In the genomic region with DNA sequence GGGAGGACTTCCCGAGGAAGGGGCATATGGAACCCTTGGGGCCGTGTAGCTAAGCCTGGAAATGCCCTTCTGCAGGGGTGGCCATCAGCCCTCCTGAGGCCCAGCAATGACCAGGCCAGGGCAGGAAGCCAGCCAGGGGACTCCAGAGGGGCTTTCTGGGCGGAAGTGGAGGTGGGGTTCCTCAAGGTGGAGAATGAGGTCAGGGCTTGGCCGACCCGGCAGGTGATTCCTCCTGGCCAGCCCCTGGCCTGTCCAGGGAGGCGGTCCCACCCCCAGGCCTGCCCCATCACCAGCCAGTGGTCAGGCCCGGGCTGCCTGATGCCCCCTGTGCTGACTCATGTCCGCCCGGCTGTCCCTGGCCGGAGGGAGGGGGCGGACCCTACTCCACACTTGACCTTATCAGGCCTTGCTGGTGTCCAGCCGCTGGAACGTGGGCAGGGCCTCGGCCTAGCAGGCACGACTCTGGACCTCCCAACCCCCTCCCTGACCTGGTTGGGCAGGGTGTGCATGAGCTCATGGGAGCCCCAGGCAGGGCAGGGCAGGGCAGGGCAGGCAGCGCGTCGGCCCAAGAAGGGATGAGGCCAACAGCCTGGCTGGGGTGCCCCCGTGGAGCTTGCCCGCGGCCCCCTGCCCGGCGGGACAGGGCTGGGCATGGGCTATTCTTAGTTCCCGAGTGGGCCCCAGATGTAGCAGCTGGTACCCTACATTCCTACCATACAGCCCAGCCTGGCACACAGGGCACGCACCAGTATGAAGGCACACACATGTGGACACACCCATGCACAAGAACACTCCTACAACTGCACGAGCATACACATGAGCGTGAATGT, we compare ENCODE assay signal across 1 cellular context.
TF ChIP-seq lines count a peak whose summit lies in the region.

No MANE protein-coding gene starts in this region.

TF ChIP-seq in HepG2, 621 proteins besides CTCF, POLR2A, EP300 and RAD21 (continued from another document and continues in another):
- TF ChIP-seq, protein P1, sequence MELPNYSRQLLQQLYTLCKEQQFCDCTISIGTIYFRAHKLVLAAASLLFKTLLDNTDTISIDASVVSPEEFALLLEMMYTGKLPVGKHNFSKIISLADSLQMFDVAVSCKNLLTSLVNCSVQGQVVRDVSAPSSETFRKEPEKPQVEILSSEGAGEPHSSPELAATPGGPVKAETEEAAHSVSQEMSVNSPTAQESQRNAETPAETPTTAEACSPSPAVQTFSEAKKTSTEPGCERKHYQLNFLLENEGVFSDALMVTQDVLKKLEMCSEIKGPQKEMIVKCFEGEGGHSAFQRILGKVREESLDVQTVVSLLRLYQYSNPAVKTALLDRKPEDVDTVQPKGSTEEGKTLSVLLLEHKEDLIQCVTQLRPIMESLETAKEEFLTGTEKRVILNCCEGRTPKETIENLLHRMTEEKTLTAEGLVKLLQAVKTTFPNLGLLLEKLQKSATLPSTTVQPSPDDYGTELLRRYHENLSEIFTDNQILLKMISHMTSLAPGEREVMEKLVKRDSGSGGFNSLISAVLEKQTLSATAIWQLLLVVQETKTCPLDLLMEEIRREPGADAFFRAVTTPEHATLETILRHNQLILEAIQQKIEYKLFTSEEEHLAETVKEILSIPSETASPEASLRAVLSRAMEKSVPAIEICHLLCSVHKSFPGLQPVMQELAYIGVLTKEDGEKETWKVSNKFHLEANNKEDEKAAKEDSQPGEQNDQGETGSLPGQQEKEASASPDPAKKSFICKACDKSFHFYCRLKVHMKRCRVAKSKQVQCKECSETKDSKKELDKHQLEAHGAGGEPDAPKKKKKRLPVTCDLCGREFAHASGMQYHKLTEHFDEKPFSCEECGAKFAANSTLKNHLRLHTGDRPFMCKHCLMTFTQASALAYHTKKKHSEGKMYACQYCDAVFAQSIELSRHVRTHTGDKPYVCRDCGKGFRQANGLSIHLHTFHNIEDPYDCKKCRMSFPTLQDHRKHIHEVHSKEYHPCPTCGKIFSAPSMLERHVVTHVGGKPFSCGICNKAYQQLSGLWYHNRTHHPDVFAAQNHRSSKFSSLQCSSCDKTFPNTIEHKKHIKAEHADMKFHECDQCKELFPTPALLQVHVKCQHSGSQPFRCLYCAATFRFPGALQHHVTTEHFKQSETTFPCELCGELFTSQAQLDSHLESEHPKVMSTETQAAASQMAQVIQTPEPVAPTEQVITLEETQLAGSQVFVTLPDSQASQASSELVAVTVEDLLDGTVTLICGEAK (IDR thresholded peaks at IDR 0.05) = no peak
- TF ChIP-seq, protein P1 (CRISPR knock-in tag; IDR thresholded peaks at IDR 0.05) = peak; percentile 18; the same call in 1 of the 2 replicates
- TF ChIP-seq RELA (CRISPR knock-in tag; IDR thresholded peaks at IDR 0.05) (no peak), JUN (CRISPR knock-in tag; IDR thresholded peaks at IDR 0.05) (peak; percentile 94), NBN (conservative IDR thresholded peaks at IDR 0.05) (no peak), ZNF501 (CRISPR knock-in tag; IDR thresholded peaks at IDR 0.05) (peak; percentile 22; the same call in 1 of the 2 replicates), ZMYM3 (CRISPR knock-in tag; IDR thresholded peaks at IDR 0.05) (peak; percentile 93), ZNF510 (CRISPR knock-in tag; IDR thresholded peaks at IDR 0.05; ENCODE audit: low read depth) (peak; percentile 36; the same call in 1 of the 2 replicates), ZNF788 (CRISPR knock-in tag; IDR thresholded peaks at IDR 0.05; ENCODE audit: borderline replicate concordance) (peak; percentile 90; the same call in 1 of the 2 replicates), ZNF816 (CRISPR knock-in tag; IDR thresholded peaks at IDR 0.05; ENCODE audit: borderline replicate concordance) (peak; percentile 78; the same call in 1 of the 2 replicates), ZNF549 (CRISPR knock-in tag; IDR thresholded peaks at IDR 0.05) (no peak), RBM39 (IDR thresholded peaks at IDR 0.05; ENCODE audit: low read depth, low read length, poor library complexity, severe bottlenecking) (no peak), SKI (IDR thresholded peaks at IDR 0.05; ENCODE audit: partially characterized antibody) (peak; percentile 77), MTF2 (CRISPR knock-in tag; IDR thresholded peaks at IDR 0.05; ENCODE audit: borderline replicate concordance) (no peak), SOX6 (IDR thresholded peaks at IDR 0.05) (no peak), SOX6 (CRISPR knock-in tag; IDR thresholded peaks at IDR 0.05) (peak; percentile 85), HOXA3 (CRISPR knock-in tag; IDR thresholded peaks at IDR 0.05) (peak; percentile 76), ZNF83 (CRISPR knock-in tag; IDR thresholded peaks at IDR 0.05; ENCODE audit: borderline replicate concordance) (no peak), ZNF558 (CRISPR knock-in tag; IDR thresholded peaks at IDR 0.05; ENCODE audit: borderline replicate concordance) (no peak), RCOR2 (CRISPR knock-in tag; IDR thresholded peaks at IDR 0.05) (0 out of 2 replicates have a peak, but pooled peaks have one; percentile 19), PHF5A (CRISPR knock-in tag; IDR thresholded peaks at IDR 0.05; ENCODE audit: low read depth, unreplicated experiment) (peak; percentile 69), MIXL1 (CRISPR knock-in tag; IDR thresholded peaks at IDR 0.05) (peak; percentile 78), RFX5 (IDR thresholded peaks at IDR 0.05; ENCODE audit: low read depth, low read length) (no peak), ZFP82 (CRISPR knock-in tag; IDR thresholded peaks at IDR 0.05; ENCODE audit: borderline replicate concordance) (0 out of 2 replicates have a peak, but pooled peaks have one; percentile 34), SOX5 (CRISPR knock-in tag; IDR thresholded peaks at IDR 0.05; ENCODE audit: borderline replicate concordance) (peak; percentile 82; the same call in 1 of the 2 replicates), SALL1 (CRISPR knock-in tag; IDR thresholded peaks at IDR 0.05) (peak; percentile 74; the same call in 1 of the 2 replicates), HDAC1 (CRISPR knock-in tag; IDR thresholded peaks at IDR 0.05) (peak; percentile 98), KMT2B (CRISPR knock-in tag; IDR thresholded peaks at IDR 0.05) (peak; percentile 62; the same call in 1 of the 2 replicates), ZNF616 (CRISPR knock-in tag; IDR thresholded peaks at IDR 0.05; ENCODE audit: low read depth) (no peak), NONO (IDR thresholded peaks at IDR 0.05) (no peak), NONO (CRISPR knock-in tag; conservative IDR thresholded peaks at IDR 0.05) (0 out of 2 replicates have a peak, but pooled peaks have one; percentile 26), CC2D1A (CRISPR knock-in tag; IDR thresholded peaks at IDR 0.05) (no peak), ZNF335 (CRISPR knock-in tag; IDR thresholded peaks at IDR 0.05) (0 out of 2 replicates have a peak, but pooled peaks have one; percentile 66), CREM (IDR thresholded peaks at IDR 0.05) (0 out of 2 replicates have a peak, but pooled peaks have one; percentile 23), CREM (CRISPR knock-in tag; IDR thresholded peaks at IDR 0.05) (no peak), RBFOX2 (IDR thresholded peaks at IDR 0.05; ENCODE audit: low read depth, low read length) (peak; percentile 40; the same call in 1 of the 2 replicates), PCBP1 (IDR thresholded peaks at IDR 0.05; ENCODE audit: borderline replicate concordance, low read depth, low read length) (0 out of 2 replicates have a peak, but pooled peaks have one; percentile 27), HNRNPUL1 (IDR thresholded peaks at IDR 0.05; ENCODE audit: low read depth, low read length) (no peak), NR2C2 (CRISPR knock-in tag; IDR thresholded peaks at IDR 0.05; ENCODE audit: borderline replicate concordance) (peak; percentile 79), RAD51 (IDR thresholded peaks at IDR 0.05; ENCODE audit: borderline replicate concordance) (no peak), ZNF709 (CRISPR knock-in tag; IDR thresholded peaks at IDR 0.05) (peak; percentile 31; the same call in 1 of the 2 replicates), TOPORS (CRISPR knock-in tag; IDR thresholded peaks at IDR 0.05) (peak; percentile 36; the same call in 1 of the 2 replicates), THAP11 (CRISPR knock-in tag; IDR thresholded peaks at IDR 0.05) (peak; percentile 75)
- TF ChIP-seq, protein P2, sequence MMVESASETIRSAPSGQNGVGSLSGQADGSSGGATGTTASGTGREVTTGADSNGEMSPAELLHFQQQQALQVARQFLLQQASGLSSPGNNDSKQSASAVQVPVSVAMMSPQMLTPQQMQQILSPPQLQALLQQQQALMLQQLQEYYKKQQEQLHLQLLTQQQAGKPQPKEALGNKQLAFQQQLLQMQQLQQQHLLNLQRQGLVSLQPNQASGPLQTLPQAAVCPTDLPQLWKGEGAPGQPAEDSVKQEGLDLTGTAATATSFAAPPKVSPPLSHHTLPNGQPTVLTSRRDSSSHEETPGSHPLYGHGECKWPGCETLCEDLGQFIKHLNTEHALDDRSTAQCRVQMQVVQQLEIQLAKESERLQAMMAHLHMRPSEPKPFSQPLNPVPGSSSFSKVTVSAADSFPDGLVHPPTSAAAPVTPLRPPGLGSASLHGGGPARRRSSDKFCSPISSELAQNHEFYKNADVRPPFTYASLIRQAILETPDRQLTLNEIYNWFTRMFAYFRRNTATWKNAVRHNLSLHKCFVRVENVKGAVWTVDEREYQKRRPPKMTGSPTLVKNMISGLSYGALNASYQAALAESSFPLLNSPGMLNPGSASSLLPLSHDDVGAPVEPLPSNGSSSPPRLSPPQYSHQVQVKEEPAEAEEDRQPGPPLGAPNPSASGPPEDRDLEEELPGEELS (CRISPR knock-in tag; IDR thresholded peaks at IDR 0.05) = peak; percentile 67; the same call in 1 of the 2 replicates
- TF ChIP-seq, protein P3, sequence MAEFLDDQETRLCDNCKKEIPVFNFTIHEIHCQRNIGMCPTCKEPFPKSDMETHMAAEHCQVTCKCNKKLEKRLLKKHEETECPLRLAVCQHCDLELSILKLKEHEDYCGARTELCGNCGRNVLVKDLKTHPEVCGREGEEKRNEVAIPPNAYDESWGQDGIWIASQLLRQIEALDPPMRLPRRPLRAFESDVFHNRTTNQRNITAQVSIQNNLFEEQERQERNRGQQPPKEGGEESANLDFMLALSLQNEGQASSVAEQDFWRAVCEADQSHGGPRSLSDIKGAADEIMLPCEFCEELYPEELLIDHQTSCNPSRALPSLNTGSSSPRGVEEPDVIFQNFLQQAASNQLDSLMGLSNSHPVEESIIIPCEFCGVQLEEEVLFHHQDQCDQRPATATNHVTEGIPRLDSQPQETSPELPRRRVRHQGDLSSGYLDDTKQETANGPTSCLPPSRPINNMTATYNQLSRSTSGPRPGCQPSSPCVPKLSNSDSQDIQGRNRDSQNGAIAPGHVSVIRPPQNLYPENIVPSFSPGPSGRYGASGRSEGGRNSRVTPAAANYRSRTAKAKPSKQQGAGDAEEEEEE (CRISPR knock-in tag; IDR thresholded peaks at IDR 0.05; ENCODE audit: borderline replicate concordance) = peak; percentile 94; the same call in 1 of the 2 replicates
- TF ChIP-seq, protein P4, sequence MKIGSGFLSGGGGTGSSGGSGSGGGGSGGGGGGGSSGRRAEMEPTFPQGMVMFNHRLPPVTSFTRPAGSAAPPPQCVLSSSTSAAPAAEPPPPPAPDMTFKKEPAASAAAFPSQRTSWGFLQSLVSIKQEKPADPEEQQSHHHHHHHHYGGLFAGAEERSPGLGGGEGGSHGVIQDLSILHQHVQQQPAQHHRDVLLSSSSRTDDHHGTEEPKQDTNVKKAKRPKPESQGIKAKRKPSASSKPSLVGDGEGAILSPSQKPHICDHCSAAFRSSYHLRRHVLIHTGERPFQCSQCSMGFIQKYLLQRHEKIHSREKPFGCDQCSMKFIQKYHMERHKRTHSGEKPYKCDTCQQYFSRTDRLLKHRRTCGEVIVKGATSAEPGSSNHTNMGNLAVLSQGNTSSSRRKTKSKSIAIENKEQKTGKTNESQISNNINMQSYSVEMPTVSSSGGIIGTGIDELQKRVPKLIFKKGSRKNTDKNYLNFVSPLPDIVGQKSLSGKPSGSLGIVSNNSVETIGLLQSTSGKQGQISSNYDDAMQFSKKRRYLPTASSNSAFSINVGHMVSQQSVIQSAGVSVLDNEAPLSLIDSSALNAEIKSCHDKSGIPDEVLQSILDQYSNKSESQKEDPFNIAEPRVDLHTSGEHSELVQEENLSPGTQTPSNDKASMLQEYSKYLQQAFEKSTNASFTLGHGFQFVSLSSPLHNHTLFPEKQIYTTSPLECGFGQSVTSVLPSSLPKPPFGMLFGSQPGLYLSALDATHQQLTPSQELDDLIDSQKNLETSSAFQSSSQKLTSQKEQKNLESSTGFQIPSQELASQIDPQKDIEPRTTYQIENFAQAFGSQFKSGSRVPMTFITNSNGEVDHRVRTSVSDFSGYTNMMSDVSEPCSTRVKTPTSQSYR (CRISPR knock-in tag; IDR thresholded peaks at IDR 0.05; ENCODE audit: borderline replicate concordance) = peak; percentile 85
- TF ChIP-seq, protein P5, sequence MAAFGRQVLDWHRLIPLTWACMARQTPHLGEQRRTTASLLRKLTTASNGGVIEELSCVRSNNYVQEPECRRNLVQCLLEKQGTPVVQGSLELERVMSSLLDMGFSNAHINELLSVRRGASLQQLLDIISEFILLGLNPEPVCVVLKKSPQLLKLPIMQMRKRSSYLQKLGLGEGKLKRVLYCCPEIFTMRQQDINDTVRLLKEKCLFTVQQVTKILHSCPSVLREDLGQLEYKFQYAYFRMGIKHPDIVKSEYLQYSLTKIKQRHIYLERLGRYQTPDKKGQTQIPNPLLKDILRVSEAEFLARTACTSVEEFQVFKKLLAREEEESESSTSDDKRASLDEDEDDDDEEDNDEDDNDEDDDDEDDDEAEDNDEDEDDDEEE (CRISPR knock-in tag; IDR thresholded peaks at IDR 0.05) = peak; percentile 51; the same call in 1 of the 2 replicates
- TF ChIP-seq, protein P6, sequence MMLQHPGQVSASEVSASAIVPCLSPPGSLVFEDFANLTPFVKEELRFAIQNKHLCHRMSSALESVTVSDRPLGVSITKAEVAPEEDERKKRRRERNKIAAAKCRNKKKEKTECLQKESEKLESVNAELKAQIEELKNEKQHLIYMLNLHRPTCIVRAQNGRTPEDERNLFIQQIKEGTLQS (CRISPR knock-in tag; IDR thresholded peaks at IDR 0.05) = peak; percentile 83
